ENCODE assay signal across 19 cellular contexts in the genomic region with DNA sequence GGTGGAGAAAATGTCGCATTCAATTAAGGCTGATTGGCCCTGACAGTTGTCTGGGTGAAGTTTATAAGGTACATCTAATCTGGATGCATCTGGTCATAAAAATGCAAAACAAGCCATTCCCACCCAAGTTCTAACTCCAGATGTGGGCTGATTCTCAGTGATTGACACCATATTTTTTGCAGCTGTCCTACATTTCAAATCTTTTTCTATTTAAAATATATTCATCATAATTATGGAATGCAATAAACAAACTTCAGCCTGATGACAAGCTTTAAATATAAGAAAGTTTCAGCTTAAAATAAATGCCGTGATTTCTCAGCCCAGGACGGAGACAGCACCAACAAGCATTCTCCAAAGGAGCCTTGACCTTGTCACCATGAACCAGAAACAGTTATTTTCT.
DNase-seq lines count a peak whose midpoint lies in the region; ATAC-seq, FAIRE-seq and TF ChIP-seq lines count a peak whose summit lies in the region.
"Had no signal": no experiment of that assay in that cellular context is flagged by ENCODE, and none has a peak within 500 bp of the region (broad histone marks: within the 10 kb centered on the region; RNA-seq: fewer than 3 reads in every experiment).

No MANE protein-coding gene starts in this region.

- no peaks in the 10 kb centered on the region for H3K79me1 ChIP-seq in neuronal stem cell (ENCODE audit: low read depth, low read length)

- no peaks in the 10 kb centered on the region for H3K36me3 ChIP-seq in left ventricle myocardium inferior
- no peaks in the 10 kb centered on the region for H3K36me3 ChIP-seq in right atrium auricular region
- no peaks in the 10 kb centered on the region for H3K36me3 ChIP-seq in neuronal stem cell (replicated peaks in 1 of 2; ENCODE audit: control insufficient read depth in 2 of 2, insufficient read depth in 2 of 2, low read length in 2 of 2)
- H3K36me3 ChIP-seq in upper lobe of right lung: no peaks in the 10 kb centered on the region
- H3K36me3 ChIP-seq: BLaER1 had no signal

- H2BK15ac ChIP-seq in neuronal stem cell (ENCODE audit: low read length): no peak overlapping the region

- no peak for FAIRE-seq in frontal cortex (lab: Jason Lieb, UNC)
- FAIRE-seq: A204.1 had no signal

- H3K23ac ChIP-seq in neuronal stem cell (ENCODE audit: low read depth, low read length, poor library complexity): no peak overlapping the region

- H3K9ac ChIP-seq in neuronal stem cell (ENCODE audit: low read depth, low read length, poor library complexity): peak overlapping the region; percentile 16
- H3K9ac ChIP-seq: BLaER1 had no signal

- H3K9me3 ChIP-seq in left ventricle myocardium inferior (replicated peaks): no peaks in the 10 kb centered on the region
- H3K9me3 ChIP-seq in right atrium auricular region: no peaks in the 10 kb centered on the region
- no peaks in the 10 kb centered on the region for H3K9me3 ChIP-seq in neuronal stem cell (replicated peaks in 1 of 2; ENCODE audit: control insufficient read depth in 2 of 2, insufficient read depth in 1 of 2, low read depth in 1 of 2, low read length in 2 of 2)
- H3K9me3 ChIP-seq in upper lobe of right lung: no peaks in the 10 kb centered on the region
- H3K9me3 ChIP-seq: BLaER1 had no signal

- H3K27me3 ChIP-seq in left ventricle myocardium inferior (ENCODE audit: low read depth) (no peaks in the 10 kb centered on the region), right atrium auricular region (no peaks in the 10 kb centered on the region), neuronal stem cell (ENCODE audit: control insufficient read depth in 3 of 3, insufficient read depth in 3 of 3, low read depth in 1 of 3, low read length in 3 of 3) (peaks cover 0 to 3% (median 0%) of the 10 kb centered on the region in 3 experiments), upper lobe of right lung (no peaks in the 10 kb centered on the region)
- H3K27me3 ChIP-seq: BLaER1 had no signal

- H4K8ac ChIP-seq in neuronal stem cell (ENCODE audit: low read depth, low read length): no peak overlapping the region

- no peak overlapping the region for H3K18ac ChIP-seq in neuronal stem cell (ENCODE audit: low read length)

- no peak overlapping the region for H4K91ac ChIP-seq in neuronal stem cell (ENCODE audit: low read depth, low read length, poor library complexity)

- H2BK5ac ChIP-seq in neuronal stem cell (ENCODE audit: low read length): no peak overlapping the region

- no peaks in the 10 kb centered on the region for H3K9me3 Mint-ChIP-seq in chondrocyte (ENCODE audit: low read depth)
- H3K9me3 Mint-ChIP-seq in activated CD8-positive, alpha-beta memory T cell treated with anti-CD3 and anti-CD28 coated beads, Interleukin-2, amount 10 ng/mL, durations not matched to agents 7 days and 5 days (ENCODE audit: low read depth): no peaks in the 10 kb centered on the region
- H3K9me3 Mint-ChIP-seq: CD14-positive monocyte; CD4-positive, alpha-beta memory T cell; HFFc6 had no signal

- peaks cover 42% of the 10 kb centered on the region for H3K4me1 Mint-ChIP-seq in chondrocyte (ENCODE audit: low read depth)
- H3K4me1 Mint-ChIP-seq in activated CD8-positive, alpha-beta memory T cell treated with anti-CD3 and anti-CD28 coated beads, Interleukin-2, amount 10 ng/mL, durations not matched to agents 7 days and 5 days: no peaks in the 10 kb centered on the region
- H3K4me1 Mint-ChIP-seq: CD4-positive, alpha-beta memory T cell had no signal

- no peak overlapping the region for H2BK120ac ChIP-seq in neuronal stem cell (ENCODE audit: low read depth, low read length)

- no peak overlapping the region for H3K14ac ChIP-seq in neuronal stem cell (ENCODE audit: low read length)

- no peaks in the 10 kb centered on the region for H3K36me3 Mint-ChIP-seq in chondrocyte (ENCODE audit: low read depth)
- no peaks in the 10 kb centered on the region for H3K36me3 Mint-ChIP-seq in activated CD8-positive, alpha-beta memory T cell treated with anti-CD3 and anti-CD28 coated beads, Interleukin-2, amount 10 ng/mL, durations not matched to agents 7 days and 5 days
- H3K36me3 Mint-ChIP-seq: CD14-positive monocyte; CD4-positive, alpha-beta memory T cell had no signal

- H3K4ac ChIP-seq in neuronal stem cell (ENCODE audit: low read length): no peak overlapping the region

- H3K27ac ChIP-seq in left ventricle myocardium inferior (replicated peaks) (peak overlapping the region; percentile 85), right atrium auricular region (no peak overlapping the region), neuronal stem cell (replicated peaks; ENCODE audit: low read length) (no peak overlapping the region), upper lobe of right lung (no peak overlapping the region)
- H3K27ac ChIP-seq: BLaER1 had no signal

- H3K4me3 ChIP-seq in left ventricle myocardium inferior (no peak overlapping the region), right atrium auricular region (no peak overlapping the region), neuronal stem cell (ENCODE audit: low read length in 2 of 2) (no peak overlapping the region), upper lobe of right lung (no peak overlapping the region)
- H3K4me3 ChIP-seq: BLaER1 had no signal

- peaks cover 29% of the 10 kb centered on the region for H3K4me1 ChIP-seq in left ventricle myocardium inferior
- H3K4me1 ChIP-seq in right atrium auricular region: peaks cover 0 to 19% of the 10 kb centered on the region in 2 donors
- peaks cover 0 to 2% of the 10 kb centered on the region in 2 donors for H3K4me1 ChIP-seq in neuronal stem cell (ENCODE audit: control insufficient read depth in 2 of 2, insufficient read depth in 1 of 2, low read depth in 1 of 2, low read length in 2 of 2)
- H3K4me1 ChIP-seq in upper lobe of right lung: no peaks in the 10 kb centered on the region

- no peak overlapping the region for H3K4me2 ChIP-seq in neuronal stem cell (ENCODE audit: insufficient read depth, low read length, poor library complexity, severe bottlenecking)
- H3K4me2 ChIP-seq: BLaER1 had no signal

- intact Hi-C loops in left ventricle myocardium inferior (cut with micrococcal nuclease): no loop called here
- intact Hi-C loops in upper lobe of right lung (cut with DNase I): no loop called here

- no CpG with 5 or more reads among the region's 3 CpGs for WGBS in neuronal stem cell (ENCODE audit: extremely low coverage in 2 of 2, insufficient read length in 2 of 2, insufficient replicate concordance in 1 of 2), 2 donors

- CTCF ChIA-PET in activated CD8-positive, alpha-beta memory T cell treated with anti-CD3 and anti-CD28 coated beads, Interleukin-2, amount 10 ng/mL, durations not matched to agents 7 days and 5 days (lab: Charles Lee): no interaction called here

- peak overlapping the region; percentile 73 for H3K27ac Mint-ChIP-seq in chondrocyte (ENCODE audit: unreplicated experiment)
- no peak overlapping the region for H3K27ac Mint-ChIP-seq in activated CD8-positive, alpha-beta memory T cell treated with anti-CD3 and anti-CD28 coated beads, Interleukin-2, amount 10 ng/mL, durations not matched to agents 7 days and 5 days
- H3K27ac Mint-ChIP-seq: CD14-positive monocyte, HFFc6 had no signal

- no peaks in the 10 kb centered on the region for H3K27me3 Mint-ChIP-seq in chondrocyte (ENCODE audit: low read depth)
- H3K27me3 Mint-ChIP-seq in activated CD8-positive, alpha-beta memory T cell treated with anti-CD3 and anti-CD28 coated beads, Interleukin-2, amount 10 ng/mL, durations not matched to agents 7 days and 5 days: peaks cover 21% of the 10 kb centered on the region

- no peak overlapping the region for H3K4me3 Mint-ChIP-seq in chondrocyte (ENCODE audit: unreplicated experiment)
- no peak overlapping the region for H3K4me3 Mint-ChIP-seq in activated CD8-positive, alpha-beta memory T cell treated with anti-CD3 and anti-CD28 coated beads, Interleukin-2, amount 10 ng/mL, durations not matched to agents 7 days and 5 days
- H3K4me3 Mint-ChIP-seq: CD14-positive monocyte; CD4-positive, alpha-beta memory T cell; HFFc6 had no signal

- H2AK5ac ChIP-seq in neuronal stem cell (ENCODE audit: low read depth, low read length): no peak overlapping the region

- no peak overlapping the region for H2BK12ac ChIP-seq in neuronal stem cell (ENCODE audit: low read length)

- H2AFZ ChIP-seq in neuronal stem cell (ENCODE audit: low read length): no peak overlapping the region

- no peak for DNase-seq in left ventricle myocardium inferior
- DNase-seq in right atrium auricular region (ENCODE audit: low spot score): no peak
- no peak for DNase-seq in chondrocyte (ENCODE audit: low spot score)
- no peak for DNase-seq in neuronal stem cell (ENCODE audit: low spot score)
- no peak for DNase-seq in upper lobe of right lung
- DNase-seq in T-helper 1 cell: no peak
- DNase-seq in frontal cortex (ENCODE audit: low spot score in 2 of 2): no peak
- no peak for DNase-seq in activated CD8-positive, alpha-beta memory T cell treated with anti-CD3 and anti-CD28 coated beads, Interleukin-2, amount 10 ng/mL, durations not matched to agents 7 days and 5 days
- DNase-seq: Calu3; CD4-positive, alpha-beta memory T cell; DMS79 treated with DMSO at 0.1 percent for 48 hours; GF-D8; GOT3; H7; HFFc6 had no signal

- ATAC-seq in upper lobe of right lung: peak; percentile 21
- ATAC-seq in activated CD8-positive, alpha-beta memory T cell treated with anti-CD3 and anti-CD28 coated beads, Interleukin-2, amount 10 ng/mL, durations not matched to agents 7 days and 5 days: no peak
- ATAC-seq: HCT116 had no signal

- TF ChIP-seq CTCF in left ventricle myocardium inferior (IDR thresholded peaks at IDR 0.05; ENCODE audit: borderline replicate concordance): no peak
- TF ChIP-seq CTCF in right atrium auricular region (IDR thresholded peaks at IDR 0.05): no peak
- TF ChIP-seq CTCF in chondrocyte (IDR thresholded peaks at IDR 0.05): no peak
- no peak for TF ChIP-seq CTCF in upper lobe of right lung (IDR thresholded peaks at IDR 0.05)
